ENCODE assay signal across 17 cellular contexts in the genomic region with DNA sequence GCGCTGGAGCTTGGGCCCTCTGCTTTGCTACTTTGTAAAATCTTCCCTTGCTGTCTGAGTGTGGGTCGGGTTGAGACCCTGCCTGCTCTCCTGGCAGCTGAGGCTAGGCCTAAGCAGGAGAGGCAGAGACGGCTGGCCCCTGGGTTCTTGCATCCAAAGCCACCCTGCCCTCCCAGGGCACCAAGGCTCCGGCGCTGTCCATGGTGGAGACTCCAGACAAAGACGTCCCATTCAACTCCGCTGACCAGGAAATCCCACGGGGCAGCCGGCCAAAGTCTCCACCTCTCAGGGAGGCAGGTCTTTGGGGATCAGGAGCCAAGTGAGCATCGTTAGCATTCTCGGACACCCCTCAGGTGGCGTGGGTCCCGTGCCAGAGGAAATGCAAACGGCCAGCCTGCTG. TPM values are rescaled to one million over a fixed set of nuclear protein-coding genes. Genes with fewer than 3 reads are reported as not detected.
A peak's percentile ranks its signal among the peaks of the same experiment; 100 is the strongest.
DNase-seq lines count a peak whose midpoint lies in the region; ATAC-seq and TF ChIP-seq lines count a peak whose summit lies in the region.
"Had no signal": no experiment of that assay in that cellular context is flagged by ENCODE, and none has a peak within 500 bp of the region (broad histone marks: within the 10 kb centered on the region; RNA-seq: fewer than 3 reads in every experiment).

No MANE protein-coding gene starts in this region.

- peak; percentile 81 for DNase-seq in GM23338 (ENCODE audit: low spot score)
- DNase-seq in WTC11 (ENCODE audit: low spot score): peak; percentile 72
- DNase-seq in fibroblast of the aortic adventitia (ENCODE audit: low read depth): peak; percentile 9
- peak; percentile 83 for DNase-seq in neural progenitor cell (ENCODE audit: low spot score)
- DNase-seq in A172 (ENCODE audit: low spot score): no peak
- DNase-seq in mesenteric fat pad (ENCODE audit: low spot score): no peak
- DNase-seq in DMS114 treated with DMSO at 0.1 percent for 48 hours (lab: John Stamatoyannopoulos, UW; ENCODE audit: unreplicated experiment): no peak
- DNase-seq: activated CD8-positive, alpha-beta memory T cell treated with anti-CD3 and anti-CD28 coated beads, Interleukin-2, amount 50 U/mL, for 48 hours; activated naive CD8-positive, alpha-beta T cell treated with anti-CD3 and anti-CD28 coated beads for 36 hours; effector CD8-positive, alpha-beta T cell; GDM1; NCI-H526 had no signal

- H3K4me2 ChIP-seq in GM23338 (no peak overlapping the region), neural progenitor cell (no peak overlapping the region)

- H3K27ac Mint-ChIP-seq in GM23338 (no peak overlapping the region), WTC11 (no peak overlapping the region), neural progenitor cell (no peak overlapping the region)
- H3K27ac Mint-ChIP-seq: activated naive CD8-positive, alpha-beta T cell treated with anti-CD3 and anti-CD28 coated beads for 36 hours had no signal

- no peaks in the 10 kb centered on the region; the same call in 2 of the 3 replicates for H3K9me3 Mint-ChIP-seq in GM23338
- peaks cover 1% of the 10 kb centered on the region for H3K9me3 Mint-ChIP-seq in WTC11
- H3K9me3 Mint-ChIP-seq in neural progenitor cell: no peaks in the 10 kb centered on the region
- H3K9me3 Mint-ChIP-seq: activated naive CD8-positive, alpha-beta T cell treated with anti-CD3 and anti-CD28 coated beads for 36 hours had no signal

- H3K4me1 Mint-ChIP-seq in GM23338 (peaks cover 7% of the 10 kb centered on the region; the same call in 2 of the 3 replicates), WTC11 (no peaks in the 10 kb centered on the region), neural progenitor cell (no peaks in the 10 kb centered on the region)
- H3K4me1 Mint-ChIP-seq: activated naive CD8-positive, alpha-beta T cell treated with anti-CD3 and anti-CD28 coated beads for 36 hours had no signal

- H3K36me3 Mint-ChIP-seq in GM23338 (ENCODE audit: low read depth) (no peaks in the 10 kb centered on the region), WTC11 (no peaks in the 10 kb centered on the region), neural progenitor cell (no peaks in the 10 kb centered on the region)
- H3K36me3 Mint-ChIP-seq: activated naive CD8-positive, alpha-beta T cell treated with anti-CD3 and anti-CD28 coated beads for 36 hours had no signal

- TF ChIP-seq CTCF in GM23338 (conservative IDR thresholded peaks at IDR 0.05; ENCODE audit: low read depth in 2 of 2): no peak
- TF ChIP-seq CTCF in WTC11 (IDR thresholded peaks at IDR 0.05): no peak
- no peak for TF ChIP-seq CTCF in fibroblast of the aortic adventitia (IDR thresholded peaks at IDR 0.05; ENCODE audit: insufficient read depth, low read length)
- no peak for TF ChIP-seq CTCF in neural progenitor cell (IDR thresholded peaks at IDR 0.05)

- H3K9me3 ChIP-seq in neural progenitor cell (ENCODE audit: low read depth): no peaks in the 10 kb centered on the region
- H3K9me3 ChIP-seq: heart left ventricle had no signal

- no peaks in the 10 kb centered on the region for H3K9me2 ChIP-seq in GM23338 (ENCODE audit: insufficient read depth)

- CTCF ChIA-PET in WTC11 (lab: Charles Lee): interaction anchor here (1.1 to 2.6 kb wide), 4 partner anchors 8 to 92 kb away, joined by 3 to 20 read pairs (median 10); no protein-coding TSS in a partner anchor

- H3K27me3 ChIP-seq in GM23338 (ENCODE audit: insufficient read depth): no peaks in the 10 kb centered on the region
- H3K27me3 ChIP-seq in neural progenitor cell: no peaks in the 10 kb centered on the region

- POLR2A ChIA-PET in WTC11 (lab: Charles Lee): no interaction called here

- no peaks in the 10 kb centered on the region for H4K20me1 ChIP-seq in GM23338 (replicated peaks; ENCODE audit: insufficient read depth)
- peaks cover 4% of the 10 kb centered on the region for H4K20me1 ChIP-seq in neural progenitor cell (ENCODE audit: low read depth)

- H3K36me3 ChIP-seq in GM23338 (ENCODE audit: insufficient read depth) (no peaks in the 10 kb centered on the region), neural progenitor cell (no peaks in the 10 kb centered on the region)
- H3K36me3 ChIP-seq: heart left ventricle had no signal

- H3K4me3 Mint-ChIP-seq in GM23338 (no peak overlapping the region), WTC11 (no peak overlapping the region), neural progenitor cell (no peak overlapping the region)
- H3K4me3 Mint-ChIP-seq: activated naive CD8-positive, alpha-beta T cell treated with anti-CD3 and anti-CD28 coated beads for 36 hours had no signal

- no peak overlapping the region for H3K9ac ChIP-seq in neural progenitor cell

- H2AFZ ChIP-seq in GM23338 (no peak overlapping the region), neural progenitor cell (replicated peaks) (no peak overlapping the region)

- ATAC-seq in GM23338 (peak; percentile 88), WTC11 (peak; percentile 71), HG03159 (IDR thresholded peaks at IDR 0.05; ENCODE audit: unreplicated experiment) (no peak)
- ATAC-seq: sciatic nerve had no signal

- H3K27me3 Mint-ChIP-seq in GM23338 (ENCODE audit: insufficient read depth, low read depth, poor library complexity) (peaks cover 10% of the 10 kb centered on the region), WTC11 (ENCODE audit: low read depth) (no peaks in the 10 kb centered on the region), neural progenitor cell (ENCODE audit: insufficient read depth, low read depth) (peaks cover 3% of the 10 kb centered on the region)
- H3K27me3 Mint-ChIP-seq: activated naive CD8-positive, alpha-beta T cell treated with anti-CD3 and anti-CD28 coated beads for 36 hours had no signal

- no peak overlapping the region for H3K27ac ChIP-seq in GM23338 (ENCODE audit: low read depth)
- H3K27ac ChIP-seq in neural progenitor cell: no peak overlapping the region
- H3K27ac ChIP-seq: C4-2B, heart left ventricle had no signal

- H3F3A ChIP-seq in GM23338 (replicated peaks; ENCODE audit: low read depth) (no peaks in the 10 kb centered on the region), neural progenitor cell (ENCODE audit: low read depth) (peaks cover 3% of the 10 kb centered on the region)

- H3K4me1 ChIP-seq in GM23338 (ENCODE audit: insufficient read depth) (no peaks in the 10 kb centered on the region), neural progenitor cell (no peaks in the 10 kb centered on the region)

- H3K4me3 ChIP-seq in GM23338: no peak overlapping the region
- no peak overlapping the region for H3K4me3 ChIP-seq in fibroblast of the aortic adventitia (ENCODE audit: low read depth, low read length)
- H3K4me3 ChIP-seq in neural progenitor cell: no peak overlapping the region
- H3K4me3 ChIP-seq: heart left ventricle had no signal

- H3K79me2 ChIP-seq in GM23338 (replicated peaks; ENCODE audit: insufficient read depth) (no peaks in the 10 kb centered on the region), neural progenitor cell (ENCODE audit: low read depth) (no peaks in the 10 kb centered on the region)

TF ChIP-seq in WTC11, 78 proteins besides CTCF, POLR2A, EP300 and RAD21 (continues in another document):
- TF ChIP-seq, protein P1, sequence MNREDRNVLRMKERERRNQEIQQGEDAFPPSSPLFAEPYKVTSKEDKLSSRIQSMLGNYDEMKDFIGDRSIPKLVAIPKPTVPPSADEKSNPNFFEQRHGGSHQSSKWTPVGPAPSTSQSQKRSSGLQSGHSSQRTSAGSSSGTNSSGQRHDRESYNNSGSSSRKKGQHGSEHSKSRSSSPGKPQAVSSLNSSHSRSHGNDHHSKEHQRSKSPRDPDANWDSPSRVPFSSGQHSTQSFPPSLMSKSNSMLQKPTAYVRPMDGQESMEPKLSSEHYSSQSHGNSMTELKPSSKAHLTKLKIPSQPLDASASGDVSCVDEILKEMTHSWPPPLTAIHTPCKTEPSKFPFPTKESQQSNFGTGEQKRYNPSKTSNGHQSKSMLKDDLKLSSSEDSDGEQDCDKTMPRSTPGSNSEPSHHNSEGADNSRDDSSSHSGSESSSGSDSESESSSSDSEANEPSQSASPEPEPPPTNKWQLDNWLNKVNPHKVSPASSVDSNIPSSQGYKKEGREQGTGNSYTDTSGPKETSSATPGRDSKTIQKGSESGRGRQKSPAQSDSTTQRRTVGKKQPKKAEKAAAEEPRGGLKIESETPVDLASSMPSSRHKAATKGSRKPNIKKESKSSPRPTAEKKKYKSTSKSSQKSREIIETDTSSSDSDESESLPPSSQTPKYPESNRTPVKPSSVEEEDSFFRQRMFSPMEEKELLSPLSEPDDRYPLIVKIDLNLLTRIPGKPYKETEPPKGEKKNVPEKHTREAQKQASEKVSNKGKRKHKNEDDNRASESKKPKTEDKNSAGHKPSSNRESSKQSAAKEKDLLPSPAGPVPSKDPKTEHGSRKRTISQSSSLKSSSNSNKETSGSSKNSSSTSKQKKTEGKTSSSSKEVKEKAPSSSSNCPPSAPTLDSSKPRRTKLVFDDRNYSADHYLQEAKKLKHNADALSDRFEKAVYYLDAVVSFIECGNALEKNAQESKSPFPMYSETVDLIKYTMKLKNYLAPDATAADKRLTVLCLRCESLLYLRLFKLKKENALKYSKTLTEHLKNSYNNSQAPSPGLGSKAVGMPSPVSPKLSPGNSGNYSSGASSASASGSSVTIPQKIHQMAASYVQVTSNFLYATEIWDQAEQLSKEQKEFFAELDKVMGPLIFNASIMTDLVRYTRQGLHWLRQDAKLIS (CRISPR knock-in tag; IDR thresholded peaks at IDR 0.05; ENCODE audit: borderline replicate concordance): no peak
- TF ChIP-seq TCF7 (CRISPR knock-in tag; IDR thresholded peaks at IDR 0.05; ENCODE audit: low read depth): no peak
- TF ChIP-seq CBFB (CRISPR knock-in tag; IDR thresholded peaks at IDR 0.05; ENCODE audit: low read depth): no peak
- no peak for TF ChIP-seq NFE2L1 (CRISPR knock-in tag; IDR thresholded peaks at IDR 0.05)
- TF ChIP-seq, protein P2, sequence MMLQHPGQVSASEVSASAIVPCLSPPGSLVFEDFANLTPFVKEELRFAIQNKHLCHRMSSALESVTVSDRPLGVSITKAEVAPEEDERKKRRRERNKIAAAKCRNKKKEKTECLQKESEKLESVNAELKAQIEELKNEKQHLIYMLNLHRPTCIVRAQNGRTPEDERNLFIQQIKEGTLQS (CRISPR knock-in tag; conservative IDR thresholded peaks at IDR 0.05): no peak
- no peak for TF ChIP-seq GABPB1 (CRISPR knock-in tag; IDR thresholded peaks at IDR 0.05)

RNA-seq across cellular contexts. Expression of a gene that starts 2.6 kb away (rescaled TPM):
- not detected in 2 replicates for total RNA-seq in GM23338 (2014; rRNA removed; shearing (Covaris generic))
- polyA plus RNA-seq in GM23338 (2016; fragmentation: Nextera tagmentation; extraction: Ambion mirVana): not detected in 2 replicates
- total RNA-seq in WTC11 (2021): not detected in 3 replicates
- not detected in 2 replicates for total RNA-seq in fibroblast of the aortic adventitia (ENCODE audit: low replicate concordance)
- not detected in 2 replicates for total RNA-seq in neural progenitor cell (ENCODE audit: low replicate concordance)
- not detected in 2 replicates for total RNA-seq in A172 (2014; rRNA removed; shearing (Covaris generic))
- not detected for total RNA-seq in mesenteric fat pad
- total RNA-seq: activated naive CD8-positive, alpha-beta T cell treated with anti-CD3 and anti-CD28 coated beads for 36 hours; heart left ventricle; sciatic nerve; subcutaneous adipose tissue had no signal
- polyA plus RNA-seq: heart left ventricle had no signal

RNA-seq across cellular contexts. Expression of a gene that starts 26.7 kb away (rescaled TPM):
- total RNA-seq in GM23338 (2014; rRNA removed; shearing (Covaris generic)): 21.4 and 26.9 TPM in 2 replicates
- 17.4 and 22.4 TPM in 2 replicates for polyA plus RNA-seq in GM23338 (2016; fragmentation: Nextera tagmentation; extraction: Ambion mirVana)
- total RNA-seq in WTC11 (2021) (134 to 140 TPM (median 137 TPM) in 3 replicates), fibroblast of the aortic adventitia (ENCODE audit: low replicate concordance) (0.54 and 3.5 TPM in 2 replicates), neural progenitor cell (ENCODE audit: low replicate concordance) (0.43 TPM in 1 of 2 replicates, not detected in the other), mesenteric fat pad (0.87 TPM)
- 1.6 and 4.1 TPM in 2 replicates for total RNA-seq in A172 (2014; rRNA removed; shearing (Covaris generic))

Comparison
In these comparisons a context has a peak if more than half of its experiments do, and no peak if none do; other contexts are left out.
1. DNase-seq: peak in GM23338 (single experiment), WTC11 (single experiment), fibroblast of the aortic adventitia (single experiment) and neural progenitor cell (single experiment); none in A172 (single experiment), mesenteric fat pad (single experiment) and DMS114 treated with DMSO at 0.1 percent for 48 hours (single experiment).